ENCODE assay signal across 20 cellular contexts in genomic region chr1:14997646-14998276, GRCh38.
DNase-seq lines count a peak whose midpoint lies in the region; ATAC-seq and TF ChIP-seq lines count a peak whose summit lies in the region.
"Had no signal": no experiment of that assay in that cellular context is flagged by ENCODE, and none has a peak within 500 bp of the region (broad histone marks: within the 10 kb centered on the region; RNA-seq: fewer than 3 reads in every experiment).

No MANE protein-coding gene starts in this region.

- H4K20me1 ChIP-seq in SK-N-SH (ENCODE audit: insufficient read depth): no peaks in the 10 kb centered on the region

- intact Hi-C loops in thyroid gland (cut with DNase I): no loop called here
- intact Hi-C loops in gastrocnemius medialis (cut with DNase I; ENCODE audit: low total_unique reads): no loop called here

- H3K27me3 ChIP-seq in SK-N-SH (ENCODE audit: insufficient read depth) (no peaks in the 10 kb centered on the region), thyroid gland (no peaks in the 10 kb centered on the region), gastrocnemius medialis (no peaks in the 10 kb centered on the region)
- H3K27me3 ChIP-seq: BLaER1 treated with 17β-estradiol and CSF1 and Interleukin-3, amounts not matched to agents 10 nM and 100 nM; brain microvascular endothelial cell; colonic mucosa; heart right ventricle had no signal

- no peak for TF ChIP-seq EP300 in SK-N-SH (IDR thresholded peaks at IDR 0.05; ENCODE audit: borderline replicate concordance in 1 of 2, low read depth in 1 of 2, low read length in 1 of 2)

- H3K9ac ChIP-seq in SK-N-SH: no peak overlapping the region
- H3K9ac ChIP-seq: BLaER1 treated with 17β-estradiol and CSF1 and Interleukin-3, amounts not matched to agents 10 nM and 100 nM had no signal

- TF ChIP-seq RAD21 in SK-N-SH (IDR thresholded peaks at IDR 0.05; ENCODE audit: low read length): no peak

- TF ChIP-seq CTCF in SK-N-SH (IDR thresholded peaks at IDR 0.05): no peak
- TF ChIP-seq CTCF in thyroid gland (IDR thresholded peaks at IDR 0.05): no peak
- TF ChIP-seq CTCF in gastrocnemius medialis (IDR thresholded peaks at IDR 0.05 in 4 of 5, conservative IDR thresholded peaks at IDR 0.05 in 1 of 5): no peak

- 65% methylated on average over 9 of the region's 12 CpGs for WGBS in SK-N-SH (ENCODE audit: low lambda C conversion rate)
- WGBS in thyroid gland, 2 donors: 49 to 63% methylated on average over 11 to 12 of the region's 12 CpGs

- DNase-seq in SK-N-SH: peak; percentile 57
- peak; percentile 23 for DNase-seq in MV-4-11 (lab: John Stamatoyannopoulos, UW)
- peak; percentile 24 for DNase-seq in kidney glomerular epithelial cell (lab: John Stamatoyannopoulos, UW)
- peak; percentile 47 to 66 for DNase-seq in thyroid gland
- no peak for DNase-seq in gastrocnemius medialis
- DNase-seq in NCI-H1930 (lab: John Stamatoyannopoulos, UW): no peak
- DNase-seq: 8988T; activated CD4-positive, alpha-beta T cell treated with anti-CD3 and anti-CD28 coated beads for 4 hours; activated effector memory CD4-positive, alpha-beta T cell treated with Interleukin-2 at 50 U/mL for 16 hours; brain microvascular endothelial cell; Calu3; colonic mucosa; endodermal cell; heart right ventricle; NCI-H1436; NCI-H2171 treated with DMSO at 0.1 percent for 48 hours; NCI-H69 had no signal

- no peaks in the 10 kb centered on the region for H3K9me2 ChIP-seq in SK-N-SH

- peaks cover 69% of the 10 kb centered on the region for H3K79me2 ChIP-seq in SK-N-SH (ENCODE audit: insufficient read depth)

- POLR2A ChIA-PET in SK-N-SH (lab: Yijun Ruan, JAX): no interaction called here

- H3K9me3 ChIP-seq in SK-N-SH (no peaks in the 10 kb centered on the region), thyroid gland (no peaks in the 10 kb centered on the region), gastrocnemius medialis (no peaks in the 10 kb centered on the region)
- H3K9me3 ChIP-seq: BLaER1 treated with 17β-estradiol and CSF1 and Interleukin-3, amounts not matched to agents 10 nM and 100 nM; colonic mucosa; heart right ventricle had no signal

- TF ChIP-seq POLR2A in thyroid gland (IDR thresholded peaks at IDR 0.05) (no peak), gastrocnemius medialis (IDR thresholded peaks at IDR 0.05) (no peak)

- ATAC-seq in SK-N-SH treated with all-trans-retinoic acid at 6 μM for 48 hours (no peak), gastrocnemius medialis (no peak), GM19324 (IDR thresholded peaks at IDR 0.05; ENCODE audit: low FRiP score, unreplicated experiment) (no peak)
- ATAC-seq: heart right ventricle had no signal

- H3K4me1 ChIP-seq in SK-N-SH (ENCODE audit: control insufficient read depth in 1 of 2, insufficient read depth in 2 of 2, low read depth in 1 of 2, low read length in 1 of 2): peaks cover 10 to 22% of the 10 kb centered on the region in 2 experiments; a peak in 2 of 4 replicates
- H3K4me1 ChIP-seq in thyroid gland: peaks cover 19 to 41% of the 10 kb centered on the region in 2 donors
- H3K4me1 ChIP-seq in gastrocnemius medialis: no peaks in the 10 kb centered on the region
- H3K4me1 ChIP-seq: colonic mucosa had no signal

- CTCF ChIA-PET in SK-N-SH (lab: Yijun Ruan, JAX): interaction anchor here (1.3 kb wide), 2 partner anchors 14 to 15 kb away, joined by 3 read pairs; no protein-coding TSS in a partner anchor

- no peak overlapping the region for H2AFZ ChIP-seq in SK-N-SH (ENCODE audit: low read depth)

- in situ Hi-C loops in gastrocnemius medialis (cut with MboI; ENCODE audit: low sequenced_read_pairs in 4 of 4): no loop called here

- H3K4me3 ChIP-seq in SK-N-SH (ENCODE audit: low read depth in 2 of 2, low read length in 1 of 2): no peak overlapping the region
- no peak overlapping the region for H3K4me3 ChIP-seq in thyroid gland (replicated peaks in 1 of 3)
- no peak overlapping the region for H3K4me3 ChIP-seq in gastrocnemius medialis
- H3K4me3 ChIP-seq: BLaER1 treated with 17β-estradiol and CSF1 and Interleukin-3, amounts not matched to agents 10 nM and 100 nM; colonic mucosa; heart right ventricle had no signal

- peak overlapping the region; percentile 50; the same call in 1 of the 2 replicates for H3K4me2 ChIP-seq in SK-N-SH

- peaks cover 20% of the 10 kb centered on the region for H3F3A ChIP-seq in SK-N-SH (replicated peaks; ENCODE audit: insufficient read depth)

- H3K36me3 ChIP-seq in SK-N-SH (replicated peaks in 1 of 2; ENCODE audit: control insufficient read depth in 1 of 2, insufficient read depth in 2 of 2, low read length in 1 of 2) (no peaks in the 10 kb centered on the region), thyroid gland (no peaks in the 10 kb centered on the region), gastrocnemius medialis (no peaks in the 10 kb centered on the region)
- H3K36me3 ChIP-seq: BLaER1 treated with 17β-estradiol and CSF1 and Interleukin-3, amounts not matched to agents 10 nM and 100 nM; brain microvascular endothelial cell; colonic mucosa; heart right ventricle had no signal

- H3K27ac ChIP-seq in SK-N-SH (ENCODE audit: low read depth in 2 of 2, low read length in 1 of 2) (peak overlapping the region in 1 of 2 experiments; percentile 34; a peak in 2 of 4 replicates), thyroid gland (peak overlapping the region in 2 of 3 donors; percentile 41 to 47), gastrocnemius medialis (no peak overlapping the region)
- H3K27ac ChIP-seq: BLaER1 treated with 17β-estradiol and CSF1 and Interleukin-3, amounts not matched to agents 10 nM and 100 nM; brain microvascular endothelial cell; colonic mucosa; heart right ventricle had no signal

TF ChIP-seq in SK-N-SH, 30 proteins besides CTCF, POLR2A, EP300 and RAD21 (continues in another document):
- no peak for TF ChIP-seq FOSL2 (IDR thresholded peaks at IDR 0.05; ENCODE audit: borderline replicate concordance, low read depth)
- TF ChIP-seq MEF2A (IDR thresholded peaks at IDR 0.05; ENCODE audit: borderline replicate concordance, low read depth): no peak
- TF ChIP-seq PBX3 (IDR thresholded peaks at IDR 0.05): no peak
- peak; percentile 33; the same call in 1 of the 2 replicates for TF ChIP-seq TCF12 (IDR thresholded peaks at IDR 0.05)

TF ChIP-seq in SK-N-SH treated with all-trans-retinoic acid at 6 μM for 48 hours, 23 proteins besides CTCF, POLR2A, EP300 and RAD21:
- TF ChIP-seq CSDC2 (CRISPR knock-in tag; IDR thresholded peaks at IDR 0.05): no peak
- TF ChIP-seq ZFP3 (CRISPR knock-in tag; IDR thresholded peaks at IDR 0.05): no peak
- TF ChIP-seq ARNTL (CRISPR knock-in tag; IDR thresholded peaks at IDR 0.05; ENCODE audit: borderline replicate concordance, low read depth): no peak
- no peak for TF ChIP-seq POU6F1 (CRISPR knock-in tag; IDR thresholded peaks at IDR 0.05; ENCODE audit: borderline replicate concordance, low read depth)
- no peak for TF ChIP-seq ZNF565 (CRISPR knock-in tag; conservative IDR thresholded peaks at IDR 0.05; ENCODE audit: low read depth)

Comparison
In these comparisons a context has a peak if more than half of its experiments do, and no peak if none do; other contexts are left out.
1. DNase-seq: peak in SK-N-SH (single experiment), MV-4-11 (single experiment), kidney glomerular epithelial cell (single experiment) and thyroid gland (2 of 2); none in gastrocnemius medialis (0 of 2) and NCI-H1930 (0 of 2).
2. H3K27ac ChIP-seq: peak in thyroid gland (2 of 3); none in gastrocnemius medialis (0 of 4).